ENCODE assay signal across 21 cellular contexts in the genomic region with DNA sequence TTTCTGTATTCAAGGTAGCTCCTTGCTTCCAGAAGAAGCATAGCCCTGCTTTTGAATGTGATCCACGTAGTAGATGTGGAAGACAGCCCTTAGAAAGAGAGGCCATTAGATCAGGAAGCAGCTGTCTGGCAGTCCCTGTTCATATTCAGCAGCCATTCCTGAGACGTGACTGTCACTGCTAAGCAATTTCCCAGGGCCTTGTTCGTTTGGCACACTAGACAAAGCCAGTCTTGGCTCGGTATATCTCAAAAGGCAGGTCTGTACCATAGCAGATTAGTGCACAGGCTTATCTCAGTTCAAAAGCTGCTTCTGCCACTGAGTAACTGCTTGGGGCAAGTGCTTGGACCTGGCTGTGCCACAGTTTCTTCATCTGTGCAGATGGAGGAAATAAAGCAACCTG.
A peak's percentile ranks its signal among the peaks of the same experiment; 100 is the strongest.
DNase-seq lines count a peak whose midpoint lies in the region; ATAC-seq, FAIRE-seq and TF ChIP-seq lines count a peak whose summit lies in the region.
"Had no signal": no experiment of that assay in that cellular context is flagged by ENCODE, and none has a peak within 500 bp of the region (broad histone marks: within the 10 kb centered on the region; RNA-seq: fewer than 3 reads in every experiment).

No MANE protein-coding gene starts in this region.

- H3K27ac ChIP-seq in DND-41 (ENCODE audit: low read length) (peak overlapping the region; percentile 45), mesenchymal stem cell (ENCODE audit: low read length, poor library complexity, severe bottlenecking) (no peak overlapping the region), WERI-Rb-1 (no peak overlapping the region)
- H3K27ac ChIP-seq: colonic mucosa, parathyroid adenoma, thyroid gland had no signal

- no peak overlapping the region for H2BK5ac ChIP-seq in mesenchymal stem cell (ENCODE audit: low read depth, low read length, poor library complexity, severe bottlenecking)

- H2AK5ac ChIP-seq in mesenchymal stem cell (ENCODE audit: low read length, severe bottlenecking): no peak overlapping the region

- H3K9ac ChIP-seq in DND-41 (ENCODE audit: low read depth, low read length) (no peak overlapping the region), mesenchymal stem cell (ENCODE audit: low read length) (peak overlapping the region; percentile 24)
- H3K9ac ChIP-seq: parathyroid adenoma had no signal

- 0 out of 3 replicates have a peak, but pooled peaks have one; percentile 29 for ATAC-seq in DND-41 (ENCODE audit: insufficient read depth, low read depth)
- no peak for ATAC-seq in HG03442 (IDR thresholded peaks at IDR 0.05; ENCODE audit: unreplicated experiment)

- no peak overlapping the region for H2BK120ac ChIP-seq in mesenchymal stem cell (ENCODE audit: low read depth, low read length)

- H2AFZ ChIP-seq in DND-41 (ENCODE audit: low read depth, low read length) (peak overlapping the region; percentile 62), mesenchymal stem cell (ENCODE audit: low read depth, low read length) (peak overlapping the region; percentile 39)
- H2AFZ ChIP-seq: parathyroid adenoma had no signal

- peak; percentile 62 for FAIRE-seq in bronchial epithelial cell (lab: Jason Lieb, UNC)
- FAIRE-seq: kidney had no signal

- no peak overlapping the region for H4K91ac ChIP-seq in mesenchymal stem cell (ENCODE audit: low read length)

- H3K36me3 ChIP-seq in DND-41 (ENCODE audit: insufficient read depth, low read length) (no peaks in the 10 kb centered on the region), bronchial epithelial cell (ENCODE audit: control insufficient read depth, insufficient read depth, low read length) (no peaks in the 10 kb centered on the region), mesenchymal stem cell (ENCODE audit: control insufficient read depth in 1 of 2, insufficient read depth in 2 of 2, low read depth in 1 of 2, low read length in 2 of 2) (no peaks in the 10 kb centered on the region), WERI-Rb-1 (no peaks in the 10 kb centered on the region)
- H3K36me3 ChIP-seq: colonic mucosa, HAP-1, thyroid gland had no signal

- no peak overlapping the region for H4K8ac ChIP-seq in mesenchymal stem cell (ENCODE audit: low read length)

- H3K9me3 ChIP-seq in DND-41 (ENCODE audit: insufficient read depth, low read length, severe bottlenecking) (no peaks in the 10 kb centered on the region), mesenchymal stem cell (ENCODE audit: control insufficient read depth, low read length) (no peaks in the 10 kb centered on the region), WERI-Rb-1 (ENCODE audit: severe bottlenecking) (no peaks in the 10 kb centered on the region)
- H3K9me3 ChIP-seq: colonic mucosa, HAP-1, thyroid gland had no signal

- no peak for TF ChIP-seq CTCF in DND-41 (IDR thresholded peaks at IDR 0.05; ENCODE audit: borderline replicate concordance, extremely low read depth, low read length, poor library complexity, severe bottlenecking)
- TF ChIP-seq CTCF in bronchial epithelial cell (IDR thresholded peaks at IDR 0.05; ENCODE audit: insufficient read depth, low read length, severe bottlenecking): no peak
- no peak for TF ChIP-seq CTCF in WERI-Rb-1 (IDR thresholded peaks at IDR 0.05; ENCODE audit: low read depth, low read length)

- no peak overlapping the region for H3K18ac ChIP-seq in mesenchymal stem cell (ENCODE audit: low read depth in 1 of 2, low read length in 2 of 2)

- no peak overlapping the region for H2BK15ac ChIP-seq in mesenchymal stem cell (ENCODE audit: low read depth, poor library complexity, severe bottlenecking)

- no peak overlapping the region for H3K14ac ChIP-seq in mesenchymal stem cell (ENCODE audit: low read length in 2 of 2)

- POLR2A ChIA-PET in HEK293T (lab: Yijun Ruan, JAX): no interaction called here

- H2BK12ac ChIP-seq in mesenchymal stem cell (ENCODE audit: low read length in 2 of 2): no peak overlapping the region

- no peaks in the 10 kb centered on the region for H3K79me2 ChIP-seq in DND-41 (ENCODE audit: insufficient read depth, low read length)
- H3K79me2 ChIP-seq: parathyroid adenoma had no signal

- peak; percentile 43 for DNase-seq in AG08395 (ENCODE audit: low spot score)
- DNase-seq in DND-41: no peak
- DNase-seq in bronchial epithelial cell (ENCODE audit: low read depth): no peak
- no peak for DNase-seq in mesenchymal stem cell
- DNase-seq in WERI-Rb-1: no peak
- no peak for DNase-seq in HEK293T (ENCODE audit: extremely low spot score)
- DNase-seq: activated CD4-positive, alpha-beta T cell treated with anti-CD3 and anti-CD28 coated beads, Interleukin-2, amount 50 U/mL, for 1 hour; colonic mucosa; DMS79; Karpas-422; kidney; naive B cell; NCI-H1048; SHP77; stimulated activated CD4-positive, alpha-beta T cell treated with anti-CD3 and anti-CD28 coated beads, Interleukin-1b, Interleukin-23, amount 100 ng/mL, for 48 hours; stimulated activated naive CD4-positive, alpha-beta T cell; T-helper 1 cell; thyroid gland had no signal

- WGBS in mesenchymal stem cell: 22% methylated on average over 4 of the region's 4 CpGs

- H3K4ac ChIP-seq in mesenchymal stem cell (ENCODE audit: low read depth in 1 of 2, low read length in 2 of 2): no peak overlapping the region

- H3K4me3 ChIP-seq in DND-41 (ENCODE audit: low read depth in 1 of 2, low read length in 2 of 2): no peak overlapping the region
- no peak overlapping the region for H3K4me3 ChIP-seq in bronchial epithelial cell (ENCODE audit: low read depth, low read length)
- H3K4me3 ChIP-seq in mesenchymal stem cell (ENCODE audit: insufficient read depth in 1 of 2, low read depth in 1 of 2, low read length in 2 of 2): no peak overlapping the region
- H3K4me3 ChIP-seq in WERI-Rb-1 (ENCODE audit: low read depth, low read length): no peak overlapping the region
- H3K4me3 ChIP-seq: colonic mucosa, HAP-1, thyroid gland had no signal

- H3K27me3 ChIP-seq in DND-41 (ENCODE audit: insufficient read depth, low read length, poor library complexity): no peaks in the 10 kb centered on the region
- peaks cover 4% of the 10 kb centered on the region for H3K27me3 ChIP-seq in bronchial epithelial cell (ENCODE audit: control insufficient read depth, insufficient read depth, low read length)
- H3K27me3 ChIP-seq in mesenchymal stem cell (ENCODE audit: control insufficient read depth in 1 of 2, insufficient read depth in 1 of 2, low read length in 2 of 2): no peaks in the 10 kb centered on the region
- H3K27me3 ChIP-seq in WERI-Rb-1 (ENCODE audit: insufficient read depth, low read depth, severe bottlenecking): peaks cover 52% of the 10 kb centered on the region
- H3K27me3 ChIP-seq: colonic mucosa, thyroid gland had no signal

- H3K79me1 ChIP-seq in mesenchymal stem cell (replicated peaks; ENCODE audit: low read length, poor library complexity, severe bottlenecking): no peaks in the 10 kb centered on the region

- H3K4me2 ChIP-seq in DND-41 (ENCODE audit: insufficient read depth, low read length): no peak overlapping the region
- H3K4me2 ChIP-seq in mesenchymal stem cell (ENCODE audit: low read length, poor library complexity, severe bottlenecking): no peak overlapping the region

- H4K20me1 ChIP-seq in DND-41 (ENCODE audit: insufficient read depth, low read length): no peaks in the 10 kb centered on the region

- CTCF ChIA-PET in HEK293T (lab: Yijun Ruan, JAX): no interaction called here

- no peak overlapping the region for H3K23ac ChIP-seq in mesenchymal stem cell (ENCODE audit: low read length in 2 of 2)

- peaks cover 22% of the 10 kb centered on the region for H3K4me1 ChIP-seq in DND-41 (ENCODE audit: insufficient read depth, low read length)
- no peaks in the 10 kb centered on the region for H3K4me1 ChIP-seq in mesenchymal stem cell (ENCODE audit: control insufficient read depth, insufficient read depth, low read depth, low read length)
- H3K4me1 ChIP-seq: colonic mucosa, HAP-1, parathyroid adenoma had no signal

TF ChIP-seq in HEK293T, 16 proteins besides CTCF, POLR2A, EP300 and RAD21:
- TF ChIP-seq NFRKB (IDR thresholded peaks at IDR 0.05) (no peak), ELF4 (IDR thresholded peaks at IDR 0.05) (no peak)
